8 cellular contexts compared by ENCODE assay signal in genomic region chr16:84647830-84648594, GRCh38. TPM values are rescaled to one million over a fixed set of nuclear protein-coding genes. Genes with fewer than 3 reads are reported as not detected.
A peak's percentile ranks its signal among the peaks of the same experiment; 100 is the strongest.
DNase-seq lines count a peak whose midpoint lies in the region; ATAC-seq and TF ChIP-seq lines count a peak whose summit lies in the region.

Gene KLHL36, plus strand, starts transcription at chr16:84648511. Its CDS starts 2,357 bp downstream, at chr16:84650868.

- H3K9me3 ChIP-seq in osteoblast (ENCODE audit: low read depth, low read length) (no peaks in the 10 kb centered on the region), thoracic aorta (no peaks in the 10 kb centered on the region)

- peak; percentile 74 for DNase-seq in RWPE1 (ENCODE audit: low spot score)
- DNase-seq in activated naive CD4-positive, alpha-beta T cell treated with Interleukin-2 at 50 U/mL for 16 hours: peak; percentile 79
- peak; percentile 45 for DNase-seq in glomerular visceral epithelial cell (ENCODE audit: extremely low spot score)
- peak; percentile 100 for DNase-seq in osteoblast (ENCODE audit: insufficient read length, low spot score, missing footprints)
- DNase-seq in thoracic aorta (ENCODE audit: low spot score): no peak

- H3K27ac ChIP-seq in ACC112 (ENCODE audit: low read depth, low read length) (no peak within 1 kb of the TSS), RWPE1 (peak within 1 kb of the TSS; percentile 73), osteoblast (ENCODE audit: low read depth, low read length) (peak within 1 kb of the TSS; percentile 51), thoracic aorta (peak within 1 kb of the TSS; percentile 72 to 76)

- H3K4me2 ChIP-seq in osteoblast (ENCODE audit: insufficient read depth, low read length): peak within 1 kb of the TSS; percentile 90

- H4K20me1 ChIP-seq in osteoblast (ENCODE audit: insufficient read depth, low read length): peaks cover 2% of the 10 kb centered on the region

- CTCF ChIA-PET in RWPE1 (lab: Yijun Ruan, JAX): interaction anchor here (0.6 to 1.0 kb wide), 4 partner anchors 11 to 467 kb away, joined by 3 read pairs; no protein-coding TSS in a partner anchor

- H3K79me2 ChIP-seq in ACC112 (ENCODE audit: control insufficient read depth, insufficient read depth, low read length, unreplicated experiment) (peaks cover 26% of the 10 kb centered on the region), osteoblast (ENCODE audit: insufficient read depth, low read length) (peaks cover 26% of the 10 kb centered on the region)

- ATAC-seq in GM18511 (IDR thresholded peaks at IDR 0.05; ENCODE audit: unreplicated experiment): peak; percentile 87
- ATAC-seq in HG02981 (IDR thresholded peaks at IDR 0.05; ENCODE audit: unreplicated experiment): peak; percentile 77
- ATAC-seq in thoracic aorta (ENCODE audit: insufficient number of reproducible peaks, low FRiP score, low read depth): peak; percentile 47

- POLR2A ChIA-PET in RWPE1 (lab: Yijun Ruan, JAX; ENCODE audit: low non-redundant PET): interaction anchor here (0.7 kb wide), 1 partner anchor 511 kb away, joined by 3 read pairs; no protein-coding TSS in a partner anchor

- H3K4me3 ChIP-seq in ACC112 (ENCODE audit: low read depth, low read length) (peak within 1 kb of the TSS; percentile 89), osteoblast (ENCODE audit: insufficient read depth, low read length) (peak within 1 kb of the TSS; percentile 78), thoracic aorta (peak within 1 kb of the TSS; percentile 86)

- H3K4me1 ChIP-seq in ACC112 (ENCODE audit: control insufficient read depth, insufficient read depth, low read length, unreplicated experiment) (peaks cover 30% of the 10 kb centered on the region), osteoblast (ENCODE audit: insufficient read depth, low read length) (peaks cover 27% of the 10 kb centered on the region), thoracic aorta (ENCODE audit: control insufficient read depth in 1 of 2, low read depth in 2 of 2) (peaks cover 6 to 30% of the 10 kb centered on the region in 2 donors)

- 0 out of 2 replicates have a peak, but pooled peaks cover 8% of the 10 kb centered on the region for H3K36me3 ChIP-seq in ACC112 (ENCODE audit: insufficient read depth, low read length)
- H3K36me3 ChIP-seq in osteoblast (ENCODE audit: insufficient read depth, low read length): peaks cover 22% of the 10 kb centered on the region
- peaks cover 6% of the 10 kb centered on the region for H3K36me3 ChIP-seq in thoracic aorta

- H3K27me3 ChIP-seq in ACC112 (ENCODE audit: insufficient read depth, low read length): no peaks in the 10 kb centered on the region
- no peaks in the 10 kb centered on the region for H3K27me3 ChIP-seq in osteoblast (ENCODE audit: insufficient read depth, low read length)
- H3K27me3 ChIP-seq in thoracic aorta (replicated peaks; ENCODE audit: insufficient read depth): no peaks in the 10 kb centered on the region

- peak within 1 kb of the TSS; percentile 58 for H2AFZ ChIP-seq in ACC112 (ENCODE audit: low read length, unreplicated experiment)
- H2AFZ ChIP-seq in osteoblast (ENCODE audit: low read length): peak within 1 kb of the TSS; percentile 92

- TF ChIP-seq CTCF in RWPE1 (conservative IDR thresholded peaks at IDR 0.05; ENCODE audit: low read depth): no peak
- no peak for TF ChIP-seq CTCF in osteoblast (IDR thresholded peaks at IDR 0.05; ENCODE audit: extremely low read depth, low read depth, low read length)
- TF ChIP-seq CTCF in thoracic aorta (IDR thresholded peaks at IDR 0.05): no peak

RNA-seq across cellular contexts. Expression of gene KLHL36, which starts in this region (rescaled TPM):
- total RNA-seq in osteoblast (67.5 and 69.1 TPM in 2 replicates), thoracic aorta (10 to 100 TPM; 63.9 to 79.7 TPM)
